ENCODE assay signal across 1 cellular context in the genomic region with DNA sequence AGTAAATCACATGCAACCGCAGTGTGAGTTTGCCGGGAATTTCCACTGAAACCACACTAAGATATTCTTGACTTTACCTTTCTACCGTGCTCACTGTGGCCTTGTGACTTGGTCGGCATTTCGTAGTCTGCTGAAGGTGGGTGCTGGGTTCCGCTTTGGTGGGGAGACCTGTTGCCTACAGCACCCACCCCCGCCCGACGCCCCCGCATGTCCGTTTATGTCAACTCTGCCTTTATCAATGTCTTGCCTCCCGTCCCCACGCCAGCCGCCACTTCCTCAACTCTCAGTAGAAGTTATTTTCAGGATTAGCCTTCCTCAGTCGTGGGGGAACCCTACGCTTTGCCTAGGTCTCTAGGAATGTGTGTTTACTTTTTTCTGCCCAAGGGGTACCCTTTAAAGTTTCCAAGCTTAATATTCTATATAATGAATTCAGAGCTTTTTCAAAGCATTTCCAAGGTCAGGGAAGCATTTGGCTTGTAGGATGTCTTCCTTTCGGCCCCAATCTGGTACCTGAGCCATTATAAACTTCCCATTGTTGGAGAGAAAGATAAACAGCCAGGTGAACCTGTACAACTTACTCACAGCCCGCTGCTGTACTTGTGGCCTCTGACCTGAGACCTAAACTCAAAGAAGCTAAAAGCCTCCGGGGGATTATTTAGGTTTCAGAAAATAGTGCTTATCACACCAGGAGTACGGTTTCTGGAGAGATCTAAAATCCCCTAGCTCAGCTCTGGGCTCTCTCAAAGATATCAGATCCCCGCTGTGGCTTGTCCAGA.
TF ChIP-seq lines count a peak whose summit lies in the region.

No MANE protein-coding gene starts in this region.

TF ChIP-seq in WTC11, 78 proteins besides CTCF, POLR2A, EP300 and RAD21 (continued from another document):
- TF ChIP-seq, protein P1, sequence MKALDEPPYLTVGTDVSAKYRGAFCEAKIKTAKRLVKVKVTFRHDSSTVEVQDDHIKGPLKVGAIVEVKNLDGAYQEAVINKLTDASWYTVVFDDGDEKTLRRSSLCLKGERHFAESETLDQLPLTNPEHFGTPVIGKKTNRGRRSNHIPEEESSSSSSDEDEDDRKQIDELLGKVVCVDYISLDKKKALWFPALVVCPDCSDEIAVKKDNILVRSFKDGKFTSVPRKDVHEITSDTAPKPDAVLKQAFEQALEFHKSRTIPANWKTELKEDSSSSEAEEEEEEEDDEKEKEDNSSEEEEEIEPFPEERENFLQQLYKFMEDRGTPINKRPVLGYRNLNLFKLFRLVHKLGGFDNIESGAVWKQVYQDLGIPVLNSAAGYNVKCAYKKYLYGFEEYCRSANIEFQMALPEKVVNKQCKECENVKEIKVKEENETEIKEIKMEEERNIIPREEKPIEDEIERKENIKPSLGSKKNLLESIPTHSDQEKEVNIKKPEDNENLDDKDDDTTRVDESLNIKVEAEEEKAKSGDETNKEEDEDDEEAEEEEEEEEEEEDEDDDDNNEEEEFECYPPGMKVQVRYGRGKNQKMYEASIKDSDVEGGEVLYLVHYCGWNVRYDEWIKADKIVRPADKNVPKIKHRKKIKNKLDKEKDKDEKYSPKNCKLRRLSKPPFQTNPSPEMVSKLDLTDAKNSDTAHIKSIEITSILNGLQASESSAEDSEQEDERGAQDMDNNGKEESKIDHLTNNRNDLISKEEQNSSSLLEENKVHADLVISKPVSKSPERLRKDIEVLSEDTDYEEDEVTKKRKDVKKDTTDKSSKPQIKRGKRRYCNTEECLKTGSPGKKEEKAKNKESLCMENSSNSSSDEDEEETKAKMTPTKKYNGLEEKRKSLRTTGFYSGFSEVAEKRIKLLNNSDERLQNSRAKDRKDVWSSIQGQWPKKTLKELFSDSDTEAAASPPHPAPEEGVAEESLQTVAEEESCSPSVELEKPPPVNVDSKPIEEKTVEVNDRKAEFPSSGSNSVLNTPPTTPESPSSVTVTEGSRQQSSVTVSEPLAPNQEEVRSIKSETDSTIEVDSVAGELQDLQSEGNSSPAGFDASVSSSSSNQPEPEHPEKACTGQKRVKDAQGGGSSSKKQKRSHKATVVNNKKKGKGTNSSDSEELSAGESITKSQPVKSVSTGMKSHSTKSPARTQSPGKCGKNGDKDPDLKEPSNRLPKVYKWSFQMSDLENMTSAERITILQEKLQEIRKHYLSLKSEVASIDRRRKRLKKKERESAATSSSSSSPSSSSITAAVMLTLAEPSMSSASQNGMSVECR (CRISPR knock-in tag; IDR thresholded peaks at IDR 0.05; ENCODE audit: borderline replicate concordance): no peak
- no peak for TF ChIP-seq ZNF423 (CRISPR knock-in tag; IDR thresholded peaks at IDR 0.05)
